Comparison of ENCODE assay signal across 18 cellular contexts in genomic region chr2:112588611-112589045, GRCh38. TPM values are rescaled to one million over a fixed set of nuclear protein-coding genes. Genes with fewer than 3 reads are reported as not detected.
DNase-seq lines count a peak whose midpoint lies in the region; ATAC-seq, FAIRE-seq and TF ChIP-seq lines count a peak whose summit lies in the region.
"Had no signal": no experiment of that assay in that cellular context is flagged by ENCODE, and none has a peak within 500 bp of the region (broad histone marks: within the 10 kb centered on the region; RNA-seq: fewer than 3 reads in every experiment).

No MANE protein-coding gene starts in this region.

- no peak for FAIRE-seq in astrocyte (lab: Jason Lieb, UNC)
- FAIRE-seq: G401.6 had no signal

- H3K4me3 ChIP-seq in astrocyte (ENCODE audit: insufficient read depth, low read depth, low read length) = no peak overlapping the region
- H3K4me3 ChIP-seq: cardiac muscle cell had no signal

- DNase-seq in DMS53 treated with DMSO at 0.1 percent for 48 hours (lab: John Stamatoyannopoulos, UW; ENCODE audit: unreplicated experiment) (peak; percentile 12), NCI-H146 (lab: John Stamatoyannopoulos, UW) (peak; percentile 83), astrocyte (ENCODE audit: low read depth) (no peak), neural crest cell (ENCODE audit: low read depth, low spot score) (no peak), NCI-H128 (lab: John Stamatoyannopoulos, UW; ENCODE audit: unreplicated experiment) (no peak)
- no peak for DNase-seq in activated CD4-positive, alpha-beta T cell treated with anti-CD3 and anti-CD28 coated beads, Interleukin-2, amount 50 U/mL, for 4 hours
- no peak for DNase-seq in stimulated activated CD4-positive, alpha-beta T cell treated with anti-CD3 and anti-CD28 coated beads, Interleukin-15, amount 100 ng/mL, for 24 hours
- DNase-seq: activated gamma-delta T cell treated with Interleukin-2 at 50 U/mL for 16 hours; Karpas-422; NCI-H524 treated with DMSO at 0.1 percent for 48 hours; nephron progenitor cell; stimulated activated naive CD8-positive, alpha-beta T cell treated with anti-CD3 and anti-CD28 coated beads, Interleukin-15, amount 100 ng/mL, for 72 hours; T1000 had no signal

- no peak overlapping the region for H3K4me2 ChIP-seq in astrocyte (ENCODE audit: low read length)

- H4K20me1 ChIP-seq in astrocyte (ENCODE audit: insufficient read depth, low read length) = no peaks in the 10 kb centered on the region

- H2AFZ ChIP-seq in astrocyte (ENCODE audit: low read depth, low read length) = no peak overlapping the region

- H3K79me2 ChIP-seq in astrocyte (ENCODE audit: insufficient read depth, low read length) = peaks cover 8% of the 10 kb centered on the region

- H3K36me3 Mint-ChIP-seq in astrocyte (ENCODE audit: low read depth, unreplicated experiment) (peaks cover 6% of the 10 kb centered on the region), neural crest cell (ENCODE audit: low read depth) (peaks cover 15% of the 10 kb centered on the region)

- H3K27ac Mint-ChIP-seq in astrocyte (ENCODE audit: unreplicated experiment) (peak overlapping the region; percentile 47), neural crest cell (ENCODE audit: unreplicated experiment) (no peak overlapping the region)
- H3K27ac Mint-ChIP-seq: nephron progenitor cell; stimulated activated naive CD8-positive, alpha-beta T cell treated with anti-CD3 and anti-CD28 coated beads, Interleukin-15, amount 100 ng/mL, for 72 hours had no signal

- H3K27ac ChIP-seq in astrocyte (ENCODE audit: low read depth, low read length) = no peak overlapping the region
- H3K27ac ChIP-seq: cardiac muscle cell, epithelial cell of prostate had no signal

- H3K4me1 Mint-ChIP-seq in astrocyte (ENCODE audit: low read depth, unreplicated experiment) (peaks cover 7% of the 10 kb centered on the region), neural crest cell (peaks cover 23% of the 10 kb centered on the region)

- H3K9me3 ChIP-seq in astrocyte (ENCODE audit: insufficient read depth, low read depth, low read length) = no peaks in the 10 kb centered on the region

- H3K27me3 Mint-ChIP-seq in astrocyte (ENCODE audit: low read depth, unreplicated experiment) (no peaks in the 10 kb centered on the region), neural crest cell (ENCODE audit: low read depth) (no peaks in the 10 kb centered on the region)
- H3K27me3 Mint-ChIP-seq: stimulated activated naive CD8-positive, alpha-beta T cell treated with anti-CD3 and anti-CD28 coated beads, Interleukin-15, amount 100 ng/mL, for 72 hours had no signal

- no peak for TF ChIP-seq CTCF in astrocyte (IDR thresholded peaks at IDR 0.05; ENCODE audit: insufficient read depth, low read depth, low read length)
- no peak for TF ChIP-seq CTCF in neural crest cell (conservative IDR thresholded peaks at IDR 0.05)

- peaks cover 3% of the 10 kb centered on the region for H3K36me3 ChIP-seq in astrocyte (ENCODE audit: insufficient read depth, low read length)
- H3K36me3 ChIP-seq: cardiac muscle cell had no signal

- no peak overlapping the region for H3K4me3 Mint-ChIP-seq in astrocyte (ENCODE audit: unreplicated experiment)
- peak overlapping the region; percentile 52 for H3K4me3 Mint-ChIP-seq in neural crest cell
- H3K4me3 Mint-ChIP-seq: nephron progenitor cell; stimulated activated naive CD8-positive, alpha-beta T cell treated with anti-CD3 and anti-CD28 coated beads, Interleukin-15, amount 100 ng/mL, for 72 hours had no signal

- no peak for ATAC-seq in GM19324 (IDR thresholded peaks at IDR 0.05; ENCODE audit: low FRiP score, unreplicated experiment)
- ATAC-seq: sciatic nerve; stimulated activated naive CD8-positive, alpha-beta T cell treated with anti-CD3 and anti-CD28 coated beads, Interleukin-15, amount 100 ng/mL, for 72 hours had no signal

- H3K9ac ChIP-seq in astrocyte (ENCODE audit: low read length) = no peak overlapping the region

- H3K9me3 Mint-ChIP-seq in astrocyte (ENCODE audit: unreplicated experiment) = no peaks in the 10 kb centered on the region
- no peaks in the 10 kb centered on the region for H3K9me3 Mint-ChIP-seq in neural crest cell
- H3K9me3 Mint-ChIP-seq: nephron progenitor cell; stimulated activated naive CD8-positive, alpha-beta T cell treated with anti-CD3 and anti-CD28 coated beads, Interleukin-15, amount 100 ng/mL, for 72 hours had no signal

- H3K27me3 ChIP-seq in astrocyte (ENCODE audit: insufficient read depth, low read length) = no peaks in the 10 kb centered on the region
- H3K27me3 ChIP-seq: cardiac muscle cell had no signal

- H3K4me1 ChIP-seq in astrocyte (ENCODE audit: insufficient read depth, low read length) = peaks cover 7% of the 10 kb centered on the region

RNA-seq across cellular contexts. Expression of gene CHCHD5, which starts 4.2 kb away (rescaled TPM):
- total RNA-seq in astrocyte (17.9 and 25.3 TPM in 2 replicates), neural crest cell (29.4 and 35.4 TPM in 2 replicates)

RNA-seq across cellular contexts. Expression of gene POLR1B, which starts 46.4 kb away (rescaled TPM):
- total RNA-seq in astrocyte (21.0 and 26.8 TPM in 2 replicates), neural crest cell (35.8 and 39.9 TPM in 2 replicates)

RNA-seq across cellular contexts. Expression of gene SLC20A1, which starts 57.1 kb away (rescaled TPM):
- total RNA-seq in astrocyte = 96.7 and 122 TPM in 2 replicates
- 114 and 116 TPM in 2 replicates for total RNA-seq in neural crest cell

Comparison
In these comparisons a context has a peak if more than half of its experiments do, and no peak if none do; other contexts are left out.
1. DNase-seq: peak in DMS53 treated with DMSO at 0.1 percent for 48 hours (single experiment) and NCI-H146 (single experiment); none in astrocyte (single experiment), neural crest cell (single experiment), activated CD4-positive, alpha-beta T cell treated with anti-CD3 and anti-CD28 coated beads, Interleukin-2, amount 50 U/mL, for 4 hours (0 of 2), stimulated activated CD4-positive, alpha-beta T cell treated with anti-CD3 and anti-CD28 coated beads, Interleukin-15, amount 100 ng/mL, for 24 hours (single experiment) and NCI-H128 (single experiment).